8 cellular contexts compared by ENCODE assay signal in the genomic region with DNA sequence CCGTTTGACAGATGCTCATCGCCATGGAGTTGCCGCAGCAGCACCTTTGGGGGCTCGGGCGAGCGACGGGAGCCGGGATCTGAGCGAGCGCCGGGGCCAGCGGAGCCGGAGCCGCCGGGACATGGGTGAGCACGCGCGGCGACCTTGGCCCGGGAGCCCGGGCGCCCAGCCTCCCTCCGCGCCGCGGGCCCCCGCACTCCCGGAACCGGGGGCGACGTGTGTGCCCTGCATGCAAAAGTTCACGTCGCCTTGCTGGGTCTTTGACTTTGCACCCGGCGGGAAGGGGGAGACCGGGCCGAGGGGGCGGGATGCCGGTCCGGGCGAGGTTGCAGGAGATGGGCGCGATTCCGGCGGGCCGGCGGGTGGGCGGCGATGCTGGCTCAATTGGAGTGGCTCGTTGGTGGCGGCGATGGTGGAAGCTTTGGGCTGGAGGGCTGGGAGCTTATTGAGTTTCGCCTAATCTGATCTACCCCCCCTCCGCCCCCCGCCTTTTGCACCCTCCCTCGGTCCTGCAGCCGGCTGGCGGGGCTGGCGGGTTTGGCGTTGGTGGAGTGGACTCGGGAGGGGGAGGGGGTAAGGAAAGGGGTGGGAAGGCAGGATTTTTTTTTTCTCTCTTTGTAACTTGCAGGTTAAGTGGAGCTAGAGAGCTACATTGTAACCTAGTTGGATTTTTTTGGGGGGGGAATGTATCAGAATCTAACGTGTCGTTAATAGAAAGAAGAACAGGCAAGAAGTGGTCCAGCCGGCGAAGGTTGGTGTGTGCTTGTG. TPM values are rescaled to one million over a fixed set of nuclear protein-coding genes. Genes with fewer than 3 reads are reported as not detected.
A peak's percentile ranks its signal among the peaks of the same experiment; 100 is the strongest.
DNase-seq lines count a peak whose midpoint lies in the region; ATAC-seq, FAIRE-seq and TF ChIP-seq lines count a peak whose summit lies in the region.

A gene (plus strand): TSS at position 618 of the 768 bp plus-strand sequence. CDS start 20,459 bp downstream, outside the sequence.

- no peaks in the 10 kb centered on the region for H3K36me3 ChIP-seq in neuron (ENCODE audit: insufficient read depth, low read length)
- no peaks in the 10 kb centered on the region for H3K36me3 ChIP-seq in upper lobe of right lung

- peak within 1 kb of the TSS; percentile 44 for H2AFZ ChIP-seq in neuron (ENCODE audit: low read depth, low read length)

- POLR2A ChIA-PET in HEK293T (lab: Yijun Ruan, JAX) = interaction anchor here (0.7 to 1.7 kb wide), 7 partner anchors 10 to 142 kb away, joined by 3 to 4 read pairs (median 3); no protein-coding TSS in a partner anchor

- H3K27me3 ChIP-seq in neuron (ENCODE audit: insufficient read depth, low read length) = no peaks in the 10 kb centered on the region
- H3K27me3 ChIP-seq in upper lobe of right lung = no peaks in the 10 kb centered on the region

- ATAC-seq in upper lobe of right lung = peak; percentile 20

- H3K27ac ChIP-seq in upper lobe of right lung = peak within 1 kb of the TSS; percentile 94

- CTCF ChIA-PET in HEK293T (lab: Yijun Ruan, JAX) = interaction anchor here (0.7 kb wide), 1 partner anchor 537 kb away, joined by 4 read pairs; no protein-coding TSS in a partner anchor

- intact Hi-C loops in upper lobe of right lung (cut with DNase I) = no loop called here

- H3K9me3 ChIP-seq in neuron (ENCODE audit: low read length) (no peaks in the 10 kb centered on the region), upper lobe of right lung (no peaks in the 10 kb centered on the region)

- H3K4me1 ChIP-seq in neuron (ENCODE audit: insufficient read depth, low read length) (peaks cover 27% of the 10 kb centered on the region), upper lobe of right lung (peaks cover 16% of the 10 kb centered on the region)

- H3K4me3 ChIP-seq in neuron (ENCODE audit: low read length) (peak within 1 kb of the TSS; percentile 98), upper lobe of right lung (peak within 1 kb of the TSS; percentile 82)

- FAIRE-seq in D721Med (lab: Jason Lieb, UNC) = no peak

- TF ChIP-seq CTCF in upper lobe of right lung (IDR thresholded peaks at IDR 0.05) = no peak
- TF ChIP-seq CTCF in D721Med (IDR thresholded peaks at IDR 0.05; ENCODE audit: insufficient read depth, missing control alignments) = no peak

- DNase-seq in D341Med (ENCODE audit: low spot score) (peak; percentile 84), HEK293T (ENCODE audit: extremely low spot score) (peak; percentile 31), NCI-H526 treated with DMSO at 0.1 percent for 48 hours (lab: John Stamatoyannopoulos, UW) (peak; percentile 38), globus pallidus (ENCODE audit: low spot score) (peak; percentile 28), upper lobe of right lung (peak; percentile 77), D721Med (ENCODE audit: insufficient read length, low spot score) (no peak)
- DNase-seq in activated naive CD4-positive, alpha-beta T cell treated with Interleukin-2 at 50 U/mL for 16 hours = peak; percentile 36

TF ChIP-seq in HEK293T, 16 proteins besides CTCF, POLR2A, EP300 and RAD21:
- TF ChIP-seq ZNF384 (IDR thresholded peaks at IDR 0.05) (no peak), ELF4 (IDR thresholded peaks at IDR 0.05) (no peak), FOXA1 (IDR thresholded peaks at IDR 0.05) (no peak), SP1 (IDR thresholded peaks at IDR 0.05) (no peak), NFRKB (IDR thresholded peaks at IDR 0.05) (no peak), FOXK2 (IDR thresholded peaks at IDR 0.05) (no peak), L3MBTL2 (conservative IDR thresholded peaks at IDR 0.05) (no peak), BHLHE40 (IDR thresholded peaks at IDR 0.05; ENCODE audit: borderline replicate concordance) (no peak), TARDBP (IDR thresholded peaks at IDR 0.05) (no peak), CTBP1 (IDR thresholded peaks at IDR 0.05; ENCODE audit: borderline replicate concordance) (no peak), LEF1 (IDR thresholded peaks at IDR 0.05; ENCODE audit: borderline replicate concordance) (no peak), ARNT (IDR thresholded peaks at IDR 0.05) (no peak), FOXM1 (IDR thresholded peaks at IDR 0.05; ENCODE audit: borderline replicate concordance) (no peak), SUZ12 (IDR thresholded peaks at IDR 0.05) (no peak), HDGF (IDR thresholded peaks at IDR 0.05; ENCODE audit: borderline replicate concordance) (no peak)
- TF ChIP-seq, protein P1, sequence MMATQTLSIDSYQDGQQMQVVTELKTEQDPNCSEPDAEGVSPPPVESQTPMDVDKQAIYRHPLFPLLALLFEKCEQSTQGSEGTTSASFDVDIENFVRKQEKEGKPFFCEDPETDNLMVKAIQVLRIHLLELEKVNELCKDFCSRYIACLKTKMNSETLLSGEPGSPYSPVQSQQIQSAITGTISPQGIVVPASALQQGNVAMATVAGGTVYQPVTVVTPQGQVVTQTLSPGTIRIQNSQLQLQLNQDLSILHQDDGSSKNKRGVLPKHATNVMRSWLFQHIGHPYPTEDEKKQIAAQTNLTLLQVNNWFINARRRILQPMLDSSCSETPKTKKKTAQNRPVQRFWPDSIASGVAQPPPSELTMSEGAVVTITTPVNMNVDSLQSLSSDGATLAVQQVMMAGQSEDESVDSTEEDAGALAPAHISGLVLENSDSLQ (IDR thresholded peaks at IDR 0.05) = no peak

RNA-seq across cellular contexts. Expression of the gene that starts here (rescaled TPM):
- 39.5 TPM for total RNA-seq in upper lobe of right lung
